6 cellular contexts compared by ENCODE assay signal in the genomic region with DNA sequence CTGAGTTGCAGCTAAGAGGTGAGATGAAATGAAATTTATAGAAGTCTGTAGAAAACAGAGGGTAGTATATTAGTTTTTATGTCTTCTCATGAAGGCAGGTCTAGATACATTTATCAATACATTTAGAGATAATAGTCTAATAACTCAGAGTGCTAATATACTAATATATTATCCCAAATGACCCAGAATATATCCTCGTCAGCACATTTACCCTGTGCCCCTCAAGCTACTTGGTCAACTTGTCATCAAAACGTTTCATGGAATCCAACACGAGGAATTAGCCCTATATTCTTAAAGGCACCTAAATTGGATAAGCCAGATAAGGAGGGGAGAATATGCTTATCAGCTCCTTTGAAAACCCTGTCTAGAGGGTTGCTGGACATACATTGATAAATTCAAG.
"Had no signal": no experiment of that assay in that cellular context is flagged by ENCODE, and none has a peak within 500 bp of the region (broad histone marks: within the 10 kb centered on the region; RNA-seq: fewer than 3 reads in every experiment).

No MANE protein-coding gene starts in this region.

- H3K9ac ChIP-seq: KMS-11 had no signal

- H3K4me2 ChIP-seq: KMS-11 had no signal

- DNase-seq: KBM-7, KG1 had no signal

- FAIRE-seq: HTR-8/SVneo, K562 had no signal

- H3K4me3 ChIP-seq: K562 had no signal

- H3K27ac ChIP-seq: HL-60, KMS-11 had no signal

- ATAC-seq: K562 had no signal
